In genomic region chr5:97229688-97230285, GRCh38 we compare ENCODE assay signal across 27 cellular contexts. TPM values are rescaled to one million over a fixed set of nuclear protein-coding genes. Genes with fewer than 3 reads are reported as not detected.
DNase-seq lines count a peak whose midpoint lies in the region; ATAC-seq and TF ChIP-seq lines count a peak whose summit lies in the region.
"Had no signal": no experiment of that assay in that cellular context is flagged by ENCODE, and none has a peak within 500 bp of the region (broad histone marks: within the 10 kb centered on the region; RNA-seq: fewer than 3 reads in every experiment).

No MANE protein-coding gene starts in this region.

- TF ChIP-seq CTCF in choroid plexus epithelial cell (conservative IDR thresholded peaks at IDR 0.05; ENCODE audit: low read depth, low read length) (no peak), tibial nerve (IDR thresholded peaks at IDR 0.05) (no peak)

- H3K9ac ChIP-seq in BLaER1 = peak overlapping the region; percentile 48; the same call in 1 of the 2 replicates

- H3K9me3 ChIP-seq in BLaER1 (peaks cover 6% of the 10 kb centered on the region; the same call in 1 of the 2 replicates), mesodermal cell (ENCODE audit: control insufficient read depth, low read length) (no peaks in the 10 kb centered on the region), tibial nerve (no peaks in the 10 kb centered on the region)
- H3K9me3 ChIP-seq: esophagus muscularis mucosa, right lobe of liver, thyroid gland had no signal

- H3K4me1 ChIP-seq in BLaER1 (peaks cover 19% of the 10 kb centered on the region), mesodermal cell (ENCODE audit: control insufficient read depth, insufficient read depth, low read length, poor library complexity, severe bottlenecking) (peaks cover 5% of the 10 kb centered on the region), tibial nerve (peaks cover 0 to 4% (median 0%) of the 10 kb centered on the region in 4 donors)
- H3K4me1 ChIP-seq: thyroid gland had no signal

- H3K36me3 ChIP-seq in BLaER1 (no peaks in the 10 kb centered on the region), mesodermal cell (ENCODE audit: control insufficient read depth, insufficient read depth, low read length) (no peaks in the 10 kb centered on the region), tibial nerve (no peaks in the 10 kb centered on the region)
- H3K36me3 ChIP-seq: esophagus muscularis mucosa, heart right ventricle, right lobe of liver, stomach, thyroid gland had no signal

- H3K4me3 ChIP-seq in BLaER1 = peak overlapping the region; percentile 4; the same call in 1 of the 2 replicates
- H3K4me3 ChIP-seq in choroid plexus epithelial cell (ENCODE audit: low read depth, low read length) = no peak overlapping the region
- no peak overlapping the region for H3K4me3 ChIP-seq in mesodermal cell (ENCODE audit: extremely low read depth, insufficient read depth, low read length, poor library complexity, severe bottlenecking)
- H3K4me3 ChIP-seq in tibial nerve = no peak overlapping the region
- H3K4me3 ChIP-seq: esophagus muscularis mucosa, right lobe of liver, stomach, thyroid gland had no signal

- WGBS in mesodermal cell (ENCODE audit: insufficient coverage in 2 of 2), 2 experiments = 67 to 96% methylated on average over 1 to 5 of the region's 6 CpGs
- WGBS in tibial nerve, 2 donors = 64 to 68% methylated on average over 6 of the region's 6 CpGs

- H3K27me3 ChIP-seq in BLaER1 (no peaks in the 10 kb centered on the region), tibial nerve (no peaks in the 10 kb centered on the region)
- H3K27me3 ChIP-seq: esophagus muscularis mucosa, heart right ventricle, right lobe of liver, stomach, thyroid gland had no signal

- ATAC-seq in HG02610 (IDR thresholded peaks at IDR 0.05; ENCODE audit: unreplicated experiment) = no peak

- no peak for TF ChIP-seq EP300 in tibial nerve (IDR thresholded peaks at IDR 0.05)

- no peaks in the 10 kb centered on the region for H4K20me1 ChIP-seq in BLaER1

- DNase-seq in NCI-H226 (peak; percentile 11), choroid plexus epithelial cell (ENCODE audit: low read depth) (peak; percentile 14), NCI-H748 treated with DMSO at 0.1 percent for 48 hours (lab: John Stamatoyannopoulos, UW) (no peak), islet precursor cell (no peak), tibial nerve (ENCODE audit: low spot score in 2 of 2) (no peak)
- DNase-seq: ACHN; activated CD4-positive, alpha-beta T cell treated with anti-CD3 and anti-CD28 coated beads, Interleukin-2, amount 10 ng/mL, durations not matched to agents 24 days and 14 days; activated CD8-positive, alpha-beta memory T cell treated with anti-CD3 and anti-CD28 coated beads for 24 hours; activated effector memory CD4-positive, alpha-beta T cell treated with anti-CD3 and anti-CD28 coated beads, Interleukin-2, amount 50 U/mL, for 16 hours; CD8-positive, alpha-beta memory T cell; dermis blood vessel endothelial cell; H9; heart right ventricle; KG1; mesendoderm; NCI-H1092 treated with DMSO at 0.1 percent for 48 hours; NCI-H1694 treated with DMSO at 0.1 percent for 48 hours; NK-92 treated with Interleukin-12 subunit alpha and Interleukin-12 subunit beta, amount 100 ng/mL, for 24 hours; right lobe of liver; stimulated activated CD4-positive, alpha-beta T cell treated with anti-CD3 and anti-CD28 coated beads, Interleukin-12 subunit alpha, Interleukin-12 subunit beta, amount 100 ng/mL, for 4 hours; stimulated activated CD4-positive, alpha-beta T cell treated with anti-CD3 and anti-CD28 coated beads, Interleukin-2, amount 100 ng/mL, for 48 hours; thyroid gland had no signal

- peak overlapping the region; percentile 80 for H3K4me2 ChIP-seq in BLaER1

- H3K27ac ChIP-seq in BLaER1 (peak overlapping the region; percentile 55; the same call in 1 of the 2 replicates), mesodermal cell (ENCODE audit: low read depth, low read length, severe bottlenecking) (peak overlapping the region; percentile 36), tibial nerve (no peak overlapping the region)
- H3K27ac ChIP-seq: esophagus muscularis mucosa, right lobe of liver, thyroid gland had no signal

- TF ChIP-seq POLR2A in tibial nerve (IDR thresholded peaks at IDR 0.05) = no peak

RNA-seq across cellular contexts. Expression of gene RIOK2, which starts 46.7 kb away (rescaled TPM):
- polyA plus RNA-seq in mesodermal cell (2013, experiment 1 of 2) = 30.8 TPM
- polyA plus RNA-seq in mesodermal cell (2013, experiment 2 of 2) = 31.8 TPM
- total RNA-seq in tibial nerve = 10 to 100 TPM; 16.7 to 44.7 (median 27.3) TPM

Comparison
In these comparisons a context has a peak if more than half of its experiments do, and no peak if none do; other contexts are left out.
1. H3K27ac ChIP-seq: peak in BLaER1 (single experiment) and mesodermal cell (single experiment); none in tibial nerve (0 of 4).
2. DNase-seq: peak in NCI-H226 (single experiment) and choroid plexus epithelial cell (single experiment); none in NCI-H748 treated with DMSO at 0.1 percent for 48 hours (single experiment), islet precursor cell (single experiment) and tibial nerve (0 of 2).